ENCODE assay signal across 8 cellular contexts in genomic region chr6:138987643-138988468, GRCh38. TPM values are rescaled to one million over a fixed set of nuclear protein-coding genes. Genes with fewer than 3 reads are reported as not detected.
DNase-seq lines count a peak whose midpoint lies in the region; ATAC-seq and TF ChIP-seq lines count a peak whose summit lies in the region.

TSS of gene REPS1 (minus strand) at chr6:138988253. CDS start at chr6:138987682, 571 bp downstream.

- H3K36me3 ChIP-seq in rectal smooth muscle tissue (ENCODE audit: control insufficient read depth, insufficient read depth, low read length) (no peaks in the 10 kb centered on the region), vagina (no peaks in the 10 kb centered on the region)

- under 1% methylated on average over 105 of the region's 105 CpGs for WGBS in right cardiac atrium

- no peak for TF ChIP-seq POLR2A in vagina (IDR thresholded peaks at IDR 0.05)

- peak; percentile 92 to 99 (median 97) for TF ChIP-seq CTCF in vagina (IDR thresholded peaks at IDR 0.05)

- H3K27ac ChIP-seq in right cardiac atrium (ENCODE audit: low read length), result peak within 1 kb of the TSS; percentile 67
- H3K27ac ChIP-seq in rectal smooth muscle tissue (ENCODE audit: low read depth, low read length), result peak within 1 kb of the TSS; percentile 89
- peak within 1 kb of the TSS; percentile 84 for H3K27ac ChIP-seq in vagina

- H3K9ac ChIP-seq in rectal smooth muscle tissue (ENCODE audit: low read length), result peak within 1 kb of the TSS; percentile 74

- H3K9me3 ChIP-seq in right cardiac atrium (ENCODE audit: control insufficient read depth, low read length) (no peaks in the 10 kb centered on the region), vagina (no peaks in the 10 kb centered on the region)

- H3K4me3 ChIP-seq in right cardiac atrium (ENCODE audit: low read length), result peak within 1 kb of the TSS; percentile 95
- H3K4me3 ChIP-seq in rectal smooth muscle tissue (ENCODE audit: low read length), result peak within 1 kb of the TSS; percentile 90
- peak within 1 kb of the TSS; percentile 77 to 87 for H3K4me3 ChIP-seq in vagina

- ATAC-seq in GM18499 (IDR thresholded peaks at IDR 0.05; ENCODE audit: insufficient read depth, unreplicated experiment) (peak; percentile 58), HG02852 (IDR thresholded peaks at IDR 0.05; ENCODE audit: unreplicated experiment) (peak; percentile 88), right cardiac atrium (peak; percentile 98 to 99)

- H3K4me1 ChIP-seq in right cardiac atrium (ENCODE audit: control insufficient read depth, insufficient read depth, low read length) (peaks cover 7% of the 10 kb centered on the region), rectal smooth muscle tissue (ENCODE audit: control insufficient read depth, insufficient read depth, low read length) (peaks cover 6% of the 10 kb centered on the region), vagina (peaks cover 41% of the 10 kb centered on the region)

- intact Hi-C loops in T-helper 2 cell treated with Interferon-gamma antibody and Interleukin-4, amounts not matched to agents 100 ng/mL and 5 ng/mL, for 36 hours (cut with micrococcal nuclease), result loop anchor here (1.0 to 5.0 kb wide), 10 partner anchors 40 to 881 kb away; partner anchors contain the start of genes ABRACL, CCDC28A, CITED2 and PERP
- intact Hi-C loops in right cardiac atrium (cut with DNase I) (loop anchor here (1.0 to 5.0 kb wide), 4 partner anchors 41 to 172 kb away; no protein-coding TSS in a partner anchor), vagina (cut with DNase I) (loop anchor here (5.0 kb wide), 1 partner anchor 171 kb away; no protein-coding TSS in a partner anchor)

- H3K27me3 ChIP-seq in right cardiac atrium (ENCODE audit: control insufficient read depth, insufficient read depth), result no peaks in the 10 kb centered on the region
- no peaks in the 10 kb centered on the region for H3K27me3 ChIP-seq in rectal smooth muscle tissue (ENCODE audit: control insufficient read depth, insufficient read depth, low read length)
- H3K27me3 ChIP-seq in vagina, result no peaks in the 10 kb centered on the region

- DNase-seq in NCI-H146 (lab: John Stamatoyannopoulos, UW) (peak; percentile 97), anterior cingulate cortex (lab: John Stamatoyannopoulos, UW) (peak; percentile 32 to 91 (median 82)), right cardiac atrium (peak; percentile 93 to 97 (median 96)), vagina (ENCODE audit: extremely low spot score in 2 of 2) (no peak)

RNA-seq across cellular contexts. Expression of gene REPS1, which starts in this region (rescaled TPM):
- total RNA-seq in T-helper 2 cell treated with Interferon-gamma antibody and Interleukin-4, amounts not matched to agents 100 ng/mL and 5 ng/mL, for 36 hours, result 57.5 and 61.7 TPM in 2 replicates
- total RNA-seq in right cardiac atrium, result 10 to 100 TPM; 35.3 to 40.9 (median 37.3) TPM
- polyA plus RNA-seq in right cardiac atrium, result 18.1 TPM
- total RNA-seq in vagina, result 96.5 TPM

Comparison
In these comparisons a context has a peak if more than half of its experiments do, and no peak if none do; other contexts are left out.
1. DNase-seq: peak in NCI-H146 (single experiment), anterior cingulate cortex (58 of 58) and right cardiac atrium (3 of 3); none in vagina (0 of 2).
2. Peak in every context shown above with its lines, with median percentiles within 50 percentile points of each other: ATAC-seq, H3K27ac ChIP-seq and H3K4me3 ChIP-seq.